2 cellular contexts compared by ENCODE assay signal in genomic region chr2:169699173-169699572, GRCh38.
A peak's percentile ranks its signal among the peaks of the same experiment; 100 is the strongest.
TF ChIP-seq lines count a peak whose summit lies in the region.

No MANE protein-coding gene starts in this region.

TF ChIP-seq in HEK293, 187 proteins besides CTCF, POLR2A, EP300 and RAD21:
- TF ChIP-seq ZNF146 (tag by site-specific recombination; IDR thresholded peaks at IDR 0.05): peak; percentile 81
- 0 out of 2 replicates have a peak, but pooled peaks have one; percentile 43 for TF ChIP-seq ZNF580 (tag by site-specific recombination; IDR thresholded peaks at IDR 0.05)

TF ChIP-seq in K562, 482 proteins besides CTCF, POLR2A, EP300 and RAD21:
- TF ChIP-seq BCOR (IDR thresholded peaks at IDR 0.05) (peak; percentile 36; the same call in 1 of the 2 replicates), ZNF146 (CRISPR knock-in tag; IDR thresholded peaks at IDR 0.05; ENCODE audit: unreplicated experiment) (peak; percentile 77)
